29 cellular contexts compared by ENCODE assay signal in genomic region chr18:32717151-32717550, GRCh38. TPM values are rescaled to one million over a fixed set of nuclear protein-coding genes. Genes with fewer than 3 reads are reported as not detected.
"Had no signal": no experiment of that assay in that cellular context is flagged by ENCODE, and none has a peak within 500 bp of the region (broad histone marks: within the 10 kb centered on the region; RNA-seq: fewer than 3 reads in every experiment).

No MANE protein-coding gene starts in this region.

- H3K9me3 ChIP-seq: SJSA1 had no signal

- DNase-seq: activated CD4-positive, alpha-beta T cell treated with anti-CD3 and anti-CD28 coated beads for 1 hour; activated CD4-positive, alpha-beta T cell treated with anti-CD3 and anti-CD28 coated beads, Interleukin-2, amount 10 ng/mL, durations not matched to agents 24 days and 14 days; activated CD4-positive, alpha-beta T cell treated with anti-CD3 and anti-CD28 coated beads, Interleukin-2, amount 50 U/mL, for 48 hours; activated CD8-positive, alpha-beta memory T cell treated with anti-CD3 and anti-CD28 coated beads, Interleukin-2, amount 10 ng/mL, durations not matched to agents 7 days and 5 days; activated effector memory CD4-positive, alpha-beta T cell treated with anti-CD3 and anti-CD28 coated beads, Interleukin-2, amount 50 U/mL, for 16 hours; activated naive CD4-positive, alpha-beta T cell treated with Interleukin-2 at 50 U/mL for 16 hours; activated T-cell treated with anti-CD3 and anti-CD28 coated beads, Interleukin-2, amount 50 U/mL, for 4 hours; amygdala; cerebellar nuclear complex; KG1; NCI-H1048; NCI-H1417; NCI-H1930; NCI-H2107; NCI-H2171 treated with DMSO at 0.1 percent for 48 hours; NCI-H226; NCI-H510A treated with DMSO at 0.1 percent for 48 hours; NCI-H69; NK-92 treated with Interleukin-12 subunit alpha and Interleukin-12 subunit beta, amount 100 ng/mL, for 24 hours; SHP77; T-helper 9 cell had no signal

- H3K27me3 ChIP-seq: SJSA1 had no signal

- ATAC-seq: activated CD8-positive, alpha-beta memory T cell treated with anti-CD3 and anti-CD28 coated beads, Interleukin-2, amount 10 ng/mL, durations not matched to agents 7 days and 5 days; activated T-cell treated with anti-CD3 and anti-CD28 coated beads, Interleukin-2, amount 50 U/mL, for 4 hours; SK-N-SH treated with all-trans-retinoic acid at 6 μM for 48 hours; WTC11 had no signal

- H3K27ac ChIP-seq: SJSA1 had no signal

- H3K4me3 Mint-ChIP-seq: activated CD4-positive, alpha-beta T cell treated with anti-CD3 and anti-CD28 coated beads, Interleukin-2, amount 10 ng/mL, durations not matched to agents 24 days and 14 days; activated CD8-positive, alpha-beta memory T cell treated with anti-CD3 and anti-CD28 coated beads, Interleukin-2, amount 10 ng/mL, durations not matched to agents 7 days and 5 days; activated naive CD8-positive, alpha-beta T cell; activated T-cell treated with anti-CD3 and anti-CD28 coated beads, Interleukin-2, amount 50 U/mL, for 4 hours; T-helper 1 cell treated with Interleukin-12 subunit alpha and Interleukin-12 subunit beta and Interleukin-4 antibody, amounts not matched to agents 30 μg/mL and 1 μg/mL, for 36 hours; WTC11 had no signal

- H3K4me3 ChIP-seq: SJSA1 had no signal

- H3K36me3 ChIP-seq: SJSA1 had no signal

- H3K9me3 Mint-ChIP-seq: activated CD4-positive, alpha-beta T cell treated with anti-CD3 and anti-CD28 coated beads, Interleukin-2, amount 10 ng/mL, durations not matched to agents 24 days and 14 days; activated T-cell treated with anti-CD3 and anti-CD28 coated beads, Interleukin-2, amount 50 U/mL, for 4 hours; T-helper 1 cell treated with Interleukin-12 subunit alpha and Interleukin-12 subunit beta and Interleukin-4 antibody, amounts not matched to agents 30 μg/mL and 1 μg/mL, for 36 hours had no signal

- H3K4me1 Mint-ChIP-seq: activated CD4-positive, alpha-beta T cell treated with anti-CD3 and anti-CD28 coated beads, Interleukin-2, amount 10 ng/mL, durations not matched to agents 24 days and 14 days had no signal

- FAIRE-seq: RCC 7860 had no signal

- H3K27ac Mint-ChIP-seq: activated CD4-positive, alpha-beta T cell treated with anti-CD3 and anti-CD28 coated beads, Interleukin-2, amount 10 ng/mL, durations not matched to agents 24 days and 14 days; activated CD8-positive, alpha-beta memory T cell treated with anti-CD3 and anti-CD28 coated beads, Interleukin-2, amount 10 ng/mL, durations not matched to agents 7 days and 5 days; activated naive CD8-positive, alpha-beta T cell; T-helper 1 cell treated with Interleukin-12 subunit alpha and Interleukin-12 subunit beta and Interleukin-4 antibody, amounts not matched to agents 30 μg/mL and 1 μg/mL, for 36 hours; WTC11 had no signal

- H3K4me1 ChIP-seq: SJSA1 had no signal

- H3K36me3 Mint-ChIP-seq: activated CD8-positive, alpha-beta memory T cell treated with anti-CD3 and anti-CD28 coated beads, Interleukin-2, amount 10 ng/mL, durations not matched to agents 7 days and 5 days; activated naive CD8-positive, alpha-beta T cell; WTC11 had no signal

RNA-seq across cellular contexts. Expression of gene KLHL14, which starts 55.7 kb away (rescaled TPM):
- total RNA-seq: activated CD4-positive, alpha-beta T cell treated with anti-CD3 and anti-CD28 coated beads, Interleukin-2, amount 10 ng/mL, durations not matched to agents 24 days and 14 days; activated CD8-positive, alpha-beta memory T cell treated with anti-CD3 and anti-CD28 coated beads, Interleukin-2, amount 10 ng/mL, durations not matched to agents 7 days and 5 days; activated T-cell treated with anti-CD3 and anti-CD28 coated beads, Interleukin-2, amount 50 U/mL, for 4 hours; LHCN-M2; M059J; SJSA1 had no signal
